Comparison of ENCODE assay signal across 14 cellular contexts in the genomic region with DNA sequence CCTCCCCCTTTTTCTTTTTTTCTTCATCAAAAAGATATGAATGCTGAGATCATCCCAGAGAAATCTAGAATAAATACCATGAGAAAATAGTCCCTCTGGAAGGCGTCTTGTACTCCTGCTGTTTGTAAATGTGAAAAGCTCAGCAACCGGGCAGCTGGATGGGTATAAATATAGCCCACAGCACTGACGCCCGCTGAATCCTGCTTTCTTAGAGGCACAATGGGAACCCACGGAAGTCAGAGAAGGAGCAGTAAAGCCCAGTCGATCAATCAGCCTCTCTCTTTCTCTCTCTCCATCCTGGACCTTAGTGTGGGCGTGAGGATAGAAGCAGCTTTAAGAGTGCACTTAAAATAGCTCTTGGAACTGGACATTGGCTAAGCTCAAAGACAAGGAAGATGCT.
DNase-seq lines count a peak whose midpoint lies in the region; ATAC-seq, FAIRE-seq and TF ChIP-seq lines count a peak whose summit lies in the region.
"Had no signal": no experiment of that assay in that cellular context is flagged by ENCODE, and none has a peak within 500 bp of the region (broad histone marks: within the 10 kb centered on the region; RNA-seq: fewer than 3 reads in every experiment).

No MANE protein-coding gene starts in this region.

- H3K79me2 ChIP-seq in astrocyte (ENCODE audit: insufficient read depth, low read length), result peaks cover 41% of the 10 kb centered on the region

- H3K9me3 ChIP-seq in BLaER1 (peaks cover 33% of the 10 kb centered on the region), astrocyte (ENCODE audit: insufficient read depth, low read depth, low read length) (no peaks in the 10 kb centered on the region), pancreas (no peaks in the 10 kb centered on the region)

- H3K4me3 Mint-ChIP-seq in astrocyte (ENCODE audit: unreplicated experiment), result no peak overlapping the region

- peak; percentile 72 for DNase-seq in astrocyte (ENCODE audit: low read depth)
- no peak for DNase-seq in left ventricle myocardium superior
- DNase-seq in pancreas, result no peak
- no peak for DNase-seq in activated gamma-delta T cell (lab: John Stamatoyannopoulos, UW)
- DNase-seq in stimulated activated naive CD4-positive, alpha-beta T cell (lab: John Stamatoyannopoulos, UW), result no peak
- DNase-seq in islet precursor cell, result no peak
- DNase-seq: activated T-cell treated with anti-CD3 and anti-CD28 coated beads for 4 hours, erythroblast, NCI-H1105, NCI-H526 treated with DMSO at 0.1 percent for 48 hours had no signal

- no peaks in the 10 kb centered on the region for H4K20me1 ChIP-seq in BLaER1
- H4K20me1 ChIP-seq in astrocyte (ENCODE audit: insufficient read depth, low read length), result peaks cover 4% of the 10 kb centered on the region

- peak overlapping the region; percentile 79 for H3K27ac Mint-ChIP-seq in astrocyte (ENCODE audit: unreplicated experiment)

- FAIRE-seq in astrocyte (lab: Jason Lieb, UNC) (no peak), pancreas (lab: Jason Lieb, UNC) (no peak)
- FAIRE-seq: A204.1 had no signal

- H3K27me3 ChIP-seq in BLaER1 (no peaks in the 10 kb centered on the region), astrocyte (ENCODE audit: insufficient read depth, low read length) (no peaks in the 10 kb centered on the region), pancreas (no peaks in the 10 kb centered on the region)

- peak overlapping the region; percentile 79 for H3K9ac ChIP-seq in BLaER1
- peak overlapping the region; percentile 47 for H3K9ac ChIP-seq in astrocyte (ENCODE audit: low read length)

- H3K4me3 ChIP-seq in BLaER1 (peak overlapping the region; percentile 53), astrocyte (ENCODE audit: insufficient read depth, low read depth, low read length) (no peak overlapping the region), pancreas (no peak overlapping the region)
- H3K4me3 ChIP-seq: SK-N-MC had no signal

- no peak overlapping the region for H2AFZ ChIP-seq in astrocyte (ENCODE audit: low read depth, low read length)

- WGBS in pancreas, 2 donors, result 41 to 49% methylated on average over 7 of the region's 7 CpGs

- ATAC-seq in left ventricle myocardium superior, result peak; percentile 65
- ATAC-seq in pancreas, result peak; percentile 54 to 67 (median 59)
- no peak for ATAC-seq in HG02870 (IDR thresholded peaks at IDR 0.05; ENCODE audit: unreplicated experiment)

- H3K4me2 ChIP-seq in BLaER1 (peak overlapping the region; percentile 90), astrocyte (ENCODE audit: low read length) (peak overlapping the region; percentile 59)

- peaks cover 40% of the 10 kb centered on the region for H3K36me3 ChIP-seq in BLaER1
- peaks cover 3% of the 10 kb centered on the region for H3K36me3 ChIP-seq in astrocyte (ENCODE audit: insufficient read depth, low read length)
- no peaks in the 10 kb centered on the region for H3K36me3 ChIP-seq in pancreas

- H3K36me3 Mint-ChIP-seq in astrocyte (ENCODE audit: low read depth, unreplicated experiment), result peaks cover 6% of the 10 kb centered on the region

- TF ChIP-seq CTCF in astrocyte (IDR thresholded peaks at IDR 0.05; ENCODE audit: insufficient read depth, low read depth, low read length), result no peak
- TF ChIP-seq CTCF in pancreas (IDR thresholded peaks at IDR 0.05), result no peak

- intact Hi-C loops in left ventricle myocardium superior (cut with micrococcal nuclease) (no loop called here), pancreas (cut with DNase I) (no loop called here)

- peaks cover 2% of the 10 kb centered on the region for H3K9me3 Mint-ChIP-seq in astrocyte (ENCODE audit: unreplicated experiment)

- H3K27me3 Mint-ChIP-seq in astrocyte (ENCODE audit: low read depth, unreplicated experiment), result no peaks in the 10 kb centered on the region

- H3K27ac ChIP-seq in BLaER1 (peak overlapping the region; percentile 94), astrocyte (ENCODE audit: low read depth, low read length) (peak overlapping the region; percentile 60), pancreas (peak overlapping the region in 1 of 4 donors; percentile 54)
- H3K27ac ChIP-seq: SK-N-MC had no signal

- peaks cover 94% of the 10 kb centered on the region for H3K4me1 ChIP-seq in BLaER1
- peaks cover 53% of the 10 kb centered on the region for H3K4me1 ChIP-seq in astrocyte (ENCODE audit: insufficient read depth, low read length)
- H3K4me1 ChIP-seq in pancreas, result peaks cover 21 to 41% (median 33%) of the 10 kb centered on the region in 3 donors

- peaks cover 55% of the 10 kb centered on the region for H3K4me1 Mint-ChIP-seq in astrocyte (ENCODE audit: low read depth, unreplicated experiment)
